Comparison of ENCODE assay signal across 13 cellular contexts in genomic region chr20:44166477-44166876, GRCh38. TPM values are rescaled to one million over a fixed set of nuclear protein-coding genes. Genes with fewer than 3 reads are reported as not detected.
DNase-seq lines count a peak whose midpoint lies in the region; ATAC-seq, FAIRE-seq and TF ChIP-seq lines count a peak whose summit lies in the region.
"Had no signal": no experiment of that assay in that cellular context is flagged by ENCODE, and none has a peak within 500 bp of the region (broad histone marks: within the 10 kb centered on the region; RNA-seq: fewer than 3 reads in every experiment).

No MANE protein-coding gene starts in this region.

- peaks cover 11% of the 10 kb centered on the region for H3K4me1 ChIP-seq in osteoblast (ENCODE audit: insufficient read depth, low read length)
- H3K4me1 ChIP-seq: Peyer's patch had no signal

- no peaks in the 10 kb centered on the region for H3K79me2 ChIP-seq in osteoblast (ENCODE audit: insufficient read depth, low read length)

- no peaks in the 10 kb centered on the region for H3K36me3 ChIP-seq in osteoblast (ENCODE audit: insufficient read depth, low read length)
- H3K36me3 ChIP-seq: Peyer's patch had no signal

- no peaks in the 10 kb centered on the region for H3K9me3 ChIP-seq in osteoblast (ENCODE audit: low read depth, low read length)
- H3K9me3 ChIP-seq: Peyer's patch had no signal

- H3K4me2 ChIP-seq in osteoblast (ENCODE audit: insufficient read depth, low read length) = no peak overlapping the region

- intact Hi-C loops in posterior cingulate gyrus (cut with DNase I) = no loop called here

- DNase-seq in AG08396 (ENCODE audit: low spot score) (peak; percentile 76), RCC 7860 (ENCODE audit: low spot score) (peak; percentile 73), fibroblast of peridontal ligament (ENCODE audit: extremely low read depth) (peak; percentile 29), osteoblast (ENCODE audit: insufficient read length, low spot score, missing footprints) (no peak), NCI-H226 (no peak), posterior cingulate gyrus (no peak)
- no peak for DNase-seq in activated CD8-positive, alpha-beta memory T cell treated with anti-CD3 and anti-CD28 coated beads, Interleukin-2, amount 50 U/mL, for 48 hours
- DNase-seq: amygdala; CD4-positive, CD25-positive, alpha-beta regulatory T cell; naive thymus-derived CD8-positive, alpha-beta T cell; NCI-H1417; Peyer's patch had no signal

- H3K27me3 ChIP-seq in osteoblast (ENCODE audit: insufficient read depth, low read length) = peaks cover 17% of the 10 kb centered on the region
- H3K27me3 ChIP-seq: Peyer's patch had no signal

- no peak overlapping the region for H3K4me3 ChIP-seq in osteoblast (ENCODE audit: insufficient read depth, low read length)
- H3K4me3 ChIP-seq: Peyer's patch had no signal

- FAIRE-seq in RCC 7860 (lab: Jason Lieb, UNC) = no peak

- ATAC-seq in GM18511 (IDR thresholded peaks at IDR 0.05; ENCODE audit: unreplicated experiment) = no peak
- ATAC-seq: naive thymus-derived CD8-positive, alpha-beta T cell had no signal

- peak overlapping the region; percentile 49 for H2AFZ ChIP-seq in osteoblast (ENCODE audit: low read length)

- no peak overlapping the region for H3K27ac ChIP-seq in osteoblast (ENCODE audit: low read depth, low read length)

- H4K20me1 ChIP-seq in osteoblast (ENCODE audit: insufficient read depth, low read length) = no peaks in the 10 kb centered on the region

- no peak for TF ChIP-seq CTCF in osteoblast (IDR thresholded peaks at IDR 0.05; ENCODE audit: extremely low read depth, low read depth, low read length)

RNA-seq across cellular contexts. Expression of gene JPH2, which starts 20.5 kb away (rescaled TPM):
- total RNA-seq in osteoblast = 1.2 and 2.2 TPM in 2 replicates
- total RNA-seq: CD4-positive, CD25-positive, alpha-beta regulatory T cell; naive thymus-derived CD8-positive, alpha-beta T cell had no signal

RNA-seq across cellular contexts. Expression of gene OSER1, which starts 44.1 kb away (rescaled TPM):
- total RNA-seq in osteoblast = 46.7 and 47.4 TPM in 2 replicates

Comparison
In these comparisons a context has a peak if more than half of its experiments do, and no peak if none do; other contexts are left out.
1. DNase-seq: peak in AG08396 (single experiment), RCC 7860 (single experiment) and fibroblast of peridontal ligament (single experiment); none in osteoblast (single experiment), NCI-H226 (single experiment), activated CD8-positive, alpha-beta memory T cell treated with anti-CD3 and anti-CD28 coated beads, Interleukin-2, amount 50 U/mL, for 48 hours (single experiment) and posterior cingulate gyrus (0 of 10).